10 cellular contexts compared by ENCODE assay signal in genomic region chr9:32828861-32829260, GRCh38. TPM values are rescaled to one million over a fixed set of nuclear protein-coding genes. Genes with fewer than 3 reads are reported as not detected.
"Had no signal": no experiment of that assay in that cellular context is flagged by ENCODE, and none has a peak within 500 bp of the region (broad histone marks: within the 10 kb centered on the region; RNA-seq: fewer than 3 reads in every experiment).

No MANE protein-coding gene starts in this region.

- DNase-seq: IMR-90, KBM-7, KG1 had no signal

- H3K27ac Mint-ChIP-seq: IgD-negative memory B cell had no signal

- H3K4me3 ChIP-seq: K562 had no signal

- H3K9ac ChIP-seq: KMS-11 had no signal

- H3K9me3 Mint-ChIP-seq: IgD-negative memory B cell had no signal

- H3K4me2 ChIP-seq: KMS-11 had no signal

- H3K36me3 Mint-ChIP-seq: IgD-negative memory B cell had no signal

- H3K4me1 Mint-ChIP-seq: IgD-negative memory B cell had no signal

- H3K27ac ChIP-seq: HL-60, KMS-11 had no signal

- H3K4me3 Mint-ChIP-seq: IgD-negative memory B cell had no signal

- ATAC-seq: HepG2, K562 had no signal

RNA-seq across cellular contexts. Expression of gene TMEM215, which starts 45.5 kb away (rescaled TPM):
- total RNA-seq: HepG2, HT-29, HT1080, IMR-90, K562 had no signal
- polyA plus RNA-seq: HepG2, IgD-negative memory B cell, IMR-90, K562 had no signal
